1 cellular context compared by ENCODE assay signal in genomic region chr15:64842099-64842940, GRCh38.
TF ChIP-seq lines count a peak whose summit lies in the region.

No MANE protein-coding gene starts in this region.

TF ChIP-seq in IMR-90, 13 proteins besides CTCF, POLR2A, EP300 and RAD21 (continued from another document):
- TF ChIP-seq USF2 (IDR thresholded peaks at IDR 0.05; ENCODE audit: low read depth, low read length), result no peak
- TF ChIP-seq MXI1 (IDR thresholded peaks at IDR 0.05; ENCODE audit: borderline replicate concordance, low read depth, low read length), result no peak
- TF ChIP-seq BHLHE40 (IDR thresholded peaks at IDR 0.05; ENCODE audit: low read depth, low read length), result no peak
- no peak for TF ChIP-seq MAFK (IDR thresholded peaks at IDR 0.05; ENCODE audit: low read depth, low read length)
TF ChIP-seq in IMR-90: peak in this region for 0.
